Comparison of ENCODE assay signal across 22 cellular contexts in the genomic region with DNA sequence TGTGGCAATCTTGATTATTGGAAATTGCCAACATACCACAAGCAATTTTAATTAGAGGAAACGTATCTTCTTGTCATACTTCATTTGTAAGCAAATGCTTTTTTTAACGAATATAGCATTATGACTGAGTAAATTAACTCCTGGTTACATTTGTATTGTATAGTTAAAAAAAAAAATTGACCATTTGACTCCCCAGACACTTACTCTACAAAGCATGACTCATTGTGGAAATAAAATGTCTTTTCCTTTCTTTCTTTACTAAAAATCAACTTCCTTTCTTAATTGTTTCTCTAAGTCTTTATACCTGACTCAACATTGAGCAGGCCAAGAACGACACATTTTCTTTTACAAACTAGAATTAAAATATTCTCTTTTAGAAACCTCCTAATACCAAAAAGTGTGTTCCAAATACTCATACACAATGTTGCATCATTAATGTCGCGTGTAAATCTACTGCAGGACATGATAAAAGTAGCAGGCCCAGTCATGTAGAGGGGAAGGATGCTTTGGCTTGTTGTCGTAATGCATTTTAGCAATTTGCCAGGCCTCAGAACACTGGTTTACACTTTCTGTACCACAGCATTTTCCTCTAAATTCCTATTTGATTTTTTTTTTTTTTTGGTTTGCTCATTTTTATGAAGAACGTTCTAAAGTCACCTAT.
"Had no signal": no experiment of that assay in that cellular context is flagged by ENCODE, and none has a peak within 500 bp of the region (broad histone marks: within the 10 kb centered on the region; RNA-seq: fewer than 3 reads in every experiment).

No MANE protein-coding gene starts in this region.

- DNase-seq: activated B cell treated with CpG ODN at 0.5 μM for 24 hours; activated CD4-positive, alpha-beta memory T cell treated with anti-CD3 and anti-CD28 coated beads, Interleukin-2, amount 10 ng/mL, durations not matched to agents 7 days and 5 days; activated CD4-positive, alpha-beta T cell treated with anti-CD3 and anti-CD28 coated beads for 48 hours; activated CD8-positive, alpha-beta memory T cell treated with anti-CD3 and anti-CD28 coated beads, Interleukin-2, amount 10 ng/mL, durations not matched to agents 7 days and 5 days; activated naive CD8-positive, alpha-beta T cell treated with anti-CD3 and anti-CD28 coated beads for 36 hours; amniotic stem cell; body of pancreas; central memory CD4-positive, alpha-beta T cell; colonic mucosa; foreskin fibroblast; glutamatergic neuron; hippocampal formation; islet precursor cell; lower lobe of right lung; midbrain; nephron progenitor cell had no signal

- H3K4me1 Mint-ChIP-seq: activated B cell treated with CpG ODN at 0.5 μM for 24 hours; activated CD4-positive, alpha-beta memory T cell treated with anti-CD3 and anti-CD28 coated beads, Interleukin-2, amount 10 ng/mL, durations not matched to agents 7 days and 5 days; activated CD8-positive, alpha-beta memory T cell treated with anti-CD3 and anti-CD28 coated beads, Interleukin-2, amount 10 ng/mL, durations not matched to agents 7 days and 5 days; activated naive CD8-positive, alpha-beta T cell treated with anti-CD3 and anti-CD28 coated beads for 36 hours; nephron progenitor cell had no signal

- H3K9me3 ChIP-seq: body of pancreas, colonic mucosa, esophagus muscularis mucosa, lower lobe of right lung, right atrium auricular region had no signal

- H3K9me3 Mint-ChIP-seq: activated B cell treated with CpG ODN at 0.5 μM for 24 hours; activated CD4-positive, alpha-beta memory T cell treated with anti-CD3 and anti-CD28 coated beads, Interleukin-2, amount 10 ng/mL, durations not matched to agents 7 days and 5 days; activated naive CD8-positive, alpha-beta T cell treated with anti-CD3 and anti-CD28 coated beads for 36 hours; nephron progenitor cell; stimulated activated naive CD8-positive, alpha-beta T cell treated with anti-CD3 and anti-CD28 coated beads, Interleukin-15, Interleukin-2, amounts not matched to agents 100 ng/mL and 50 ng/mL, for 24 hours; type B pancreatic cell had no signal

- H3K27ac Mint-ChIP-seq: activated B cell treated with CpG ODN at 0.5 μM for 24 hours; activated CD4-positive, alpha-beta memory T cell treated with anti-CD3 and anti-CD28 coated beads, Interleukin-2, amount 10 ng/mL, durations not matched to agents 7 days and 5 days; activated CD8-positive, alpha-beta memory T cell treated with anti-CD3 and anti-CD28 coated beads, Interleukin-2, amount 10 ng/mL, durations not matched to agents 7 days and 5 days; activated naive CD8-positive, alpha-beta T cell treated with anti-CD3 and anti-CD28 coated beads for 36 hours; nephron progenitor cell; progenitor cell of endocrine pancreas; stimulated activated naive CD8-positive, alpha-beta T cell treated with anti-CD3 and anti-CD28 coated beads, Interleukin-15, Interleukin-2, amounts not matched to agents 100 ng/mL and 50 ng/mL, for 24 hours; type B pancreatic cell had no signal

- H3K27me3 Mint-ChIP-seq: activated B cell treated with CpG ODN at 0.5 μM for 24 hours; activated CD4-positive, alpha-beta memory T cell treated with anti-CD3 and anti-CD28 coated beads, Interleukin-2, amount 10 ng/mL, durations not matched to agents 7 days and 5 days; activated CD8-positive, alpha-beta memory T cell treated with anti-CD3 and anti-CD28 coated beads, Interleukin-2, amount 10 ng/mL, durations not matched to agents 7 days and 5 days; activated naive CD8-positive, alpha-beta T cell treated with anti-CD3 and anti-CD28 coated beads for 36 hours; progenitor cell of endocrine pancreas; stimulated activated naive CD8-positive, alpha-beta T cell treated with anti-CD3 and anti-CD28 coated beads, Interleukin-15, Interleukin-2, amounts not matched to agents 100 ng/mL and 50 ng/mL, for 24 hours; type B pancreatic cell had no signal

- H3K4me3 Mint-ChIP-seq: activated B cell treated with CpG ODN at 0.5 μM for 24 hours; activated CD4-positive, alpha-beta memory T cell treated with anti-CD3 and anti-CD28 coated beads, Interleukin-2, amount 10 ng/mL, durations not matched to agents 7 days and 5 days; activated CD8-positive, alpha-beta memory T cell treated with anti-CD3 and anti-CD28 coated beads, Interleukin-2, amount 10 ng/mL, durations not matched to agents 7 days and 5 days; activated naive CD8-positive, alpha-beta T cell treated with anti-CD3 and anti-CD28 coated beads for 36 hours; nephron progenitor cell; stimulated activated naive CD8-positive, alpha-beta T cell treated with anti-CD3 and anti-CD28 coated beads, Interleukin-15, Interleukin-2, amounts not matched to agents 100 ng/mL and 50 ng/mL, for 24 hours; type B pancreatic cell had no signal

- H3K27me3 ChIP-seq: body of pancreas, colonic mucosa, esophagus muscularis mucosa, right atrium auricular region had no signal

- H3K4me3 ChIP-seq: body of pancreas, colonic mucosa, esophagus muscularis mucosa, lower lobe of right lung, right atrium auricular region had no signal

- FAIRE-seq: endometrium had no signal

- H3K36me3 ChIP-seq: colonic mucosa, esophagus muscularis mucosa, lower lobe of right lung, right atrium auricular region had no signal

- ATAC-seq: activated CD8-positive, alpha-beta memory T cell treated with anti-CD3 and anti-CD28 coated beads, Interleukin-2, amount 10 ng/mL, durations not matched to agents 7 days and 5 days; body of pancreas; lower lobe of right lung had no signal

- H3K36me3 Mint-ChIP-seq: activated CD8-positive, alpha-beta memory T cell treated with anti-CD3 and anti-CD28 coated beads, Interleukin-2, amount 10 ng/mL, durations not matched to agents 7 days and 5 days; activated naive CD8-positive, alpha-beta T cell treated with anti-CD3 and anti-CD28 coated beads for 36 hours; type B pancreatic cell had no signal

- H3K27ac ChIP-seq: body of pancreas, colonic mucosa, esophagus muscularis mucosa, lower lobe of right lung, right atrium auricular region had no signal

- H3K4me1 ChIP-seq: body of pancreas, colonic mucosa, esophagus muscularis mucosa, lower lobe of right lung, right atrium auricular region had no signal
